8 cellular contexts compared by ENCODE assay signal in the genomic region with DNA sequence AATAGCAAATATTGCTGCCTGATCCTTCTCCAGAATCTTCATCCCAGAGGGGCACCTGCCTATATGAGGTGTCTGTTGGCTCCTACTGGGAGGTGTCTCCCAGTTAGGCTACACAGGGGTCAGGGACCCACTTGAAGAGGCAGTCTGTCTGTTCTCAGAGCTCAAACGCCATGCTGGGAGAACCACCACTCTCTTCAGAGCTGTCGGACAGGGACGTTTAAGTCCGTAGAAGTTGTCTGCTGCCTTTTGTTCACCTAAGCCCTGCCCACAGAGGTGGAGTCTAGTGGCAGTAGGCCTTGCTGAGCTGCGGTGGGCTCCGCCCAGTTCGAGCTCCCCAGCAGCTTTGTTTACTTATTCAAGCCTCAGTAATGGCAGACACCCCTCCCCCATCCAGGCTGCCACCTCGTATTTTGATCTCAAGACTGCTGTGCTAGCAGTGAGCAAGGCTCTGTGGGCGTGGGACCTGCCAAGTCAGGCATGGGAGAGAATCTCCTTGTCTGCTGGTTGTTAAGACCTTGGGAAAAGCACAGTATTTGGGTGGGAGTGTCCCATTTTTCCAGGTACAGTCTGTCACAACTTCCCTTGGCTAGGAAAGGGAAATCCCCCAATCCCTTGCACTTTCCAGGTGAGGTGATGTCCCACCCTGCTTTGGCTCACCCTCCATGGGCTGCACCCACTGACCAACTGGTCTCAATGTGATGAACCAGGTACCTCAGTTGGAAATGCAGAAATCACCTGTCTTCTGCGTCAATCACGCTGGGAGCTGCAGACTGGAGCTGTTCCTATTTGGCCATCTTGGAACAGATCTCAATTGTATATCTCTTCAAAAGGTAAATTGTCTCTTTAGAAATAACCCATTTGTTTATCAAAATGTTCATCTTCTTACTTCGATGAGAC.
A peak's percentile ranks its signal among the peaks of the same experiment; 100 is the strongest.
DNase-seq lines count a peak whose midpoint lies in the region; ATAC-seq, FAIRE-seq and TF ChIP-seq lines count a peak whose summit lies in the region.
"Not testable (repeated sequence)": the region's sequence is repeated elsewhere in the genome, so short reads cannot be mapped to it uniquely, and the experiment has no call there.

No MANE protein-coding gene starts in this region.

- H3K4me3 ChIP-seq in Loucy (ENCODE audit: low read length, poor library complexity, severe bottlenecking); NT2/D1 (ENCODE audit: insufficient read length, low read depth); WERI-Rb-1 (ENCODE audit: low read depth, low read length); thoracic aorta: not testable (repeated sequence)
- H3K4me3 ChIP-seq in H1 (ENCODE audit: extremely low read depth in 1 of 4, insufficient read depth in 2 of 4, low read depth in 3 of 4, low read length in 4 of 4) (peak overlapping the region in 1 of 4 experiments; percentile 33; a peak in 2 of 8 replicates), iPS-18c (ENCODE audit: insufficient read depth, low read depth, low read length) (peak overlapping the region; percentile 21; the same call in 1 of the 2 replicates), right lobe of liver (peak overlapping the region in 1 of 3 donors; percentile 37)

- not testable (repeated sequence) for H4K5ac ChIP-seq in H1 (ENCODE audit: insufficient read length, low read depth, low read length)

- ATAC-seq in right lobe of liver = peak; percentile 30 to 82 (median 60)
- ATAC-seq in thoracic aorta (ENCODE audit: insufficient number of reproducible peaks, low FRiP score, low read depth) = not testable (repeated sequence)

- H2BK15ac ChIP-seq in H1 (ENCODE audit: low read length) = peak overlapping the region; percentile 81; the same call in 1 of the 2 replicates

- not testable (repeated sequence) for H4K91ac ChIP-seq in H1 (replicated peaks; ENCODE audit: insufficient read length, low read length)

- H2AFZ ChIP-seq in Loucy (ENCODE audit: low read length) = not testable (repeated sequence)
- H2AFZ ChIP-seq in H1 (ENCODE audit: low read length) = peak overlapping the region; percentile 100

- not testable (repeated sequence) for H3K9me2 ChIP-seq in Loucy (replicated peaks; ENCODE audit: low read depth, low read length)

- intact Hi-C loops in right lobe of liver (cut with DNase I) = not testable (repeated sequence)

- TF ChIP-seq POLR2A in H1 (IDR thresholded peaks at IDR 0.05; ENCODE audit: control extremely low read depth in 1 of 2, low read depth in 2 of 2, low read length in 2 of 2); right lobe of liver (IDR thresholded peaks at IDR 0.05): not testable (repeated sequence)

- TF ChIP-seq CTCF in Loucy (conservative IDR thresholded peaks at IDR 0.05; ENCODE audit: low read length); WERI-Rb-1 (IDR thresholded peaks at IDR 0.05; ENCODE audit: low read depth, low read length); H1 (IDR thresholded peaks at IDR 0.05; ENCODE audit: control extremely low read depth in 1 of 3, insufficient read depth in 1 of 3, low read depth in 1 of 3, low read length in 3 of 3); right lobe of liver (IDR thresholded peaks at IDR 0.05); thoracic aorta (IDR thresholded peaks at IDR 0.05): not testable (repeated sequence)

- H3K56ac ChIP-seq in H1 (replicated peaks; ENCODE audit: insufficient read length, low read depth, low read length) = not testable (repeated sequence)

- H4K20me1 ChIP-seq in Loucy (ENCODE audit: insufficient read depth, low read length, poor library complexity, severe bottlenecking); H1 (replicated peaks in 1 of 2; ENCODE audit: control insufficient read depth in 1 of 2, insufficient read depth in 2 of 2, low read length in 2 of 2): not testable (repeated sequence)

- H2BK120ac ChIP-seq in H1 (replicated peaks; ENCODE audit: low read depth, low read length) = not testable (repeated sequence)

- POLR2A ChIA-PET in H1 (lab: Charles Lee; ENCODE audit: partially characterized antibody) = interaction anchor here (1.2 kb wide), 1 partner anchor 14 kb away, joined by 3 read pairs; no protein-coding TSS in a partner anchor

- peak overlapping the region; percentile 54 for H3K4me2 ChIP-seq in Loucy (ENCODE audit: low read depth, low read length, poor library complexity, severe bottlenecking)
- H3K4me2 ChIP-seq in H1 (ENCODE audit: insufficient read depth in 1 of 2, low read depth in 2 of 2, low read length in 2 of 2) = peak overlapping the region; percentile 31 to 64

- H3K79me2 ChIP-seq in Loucy (ENCODE audit: insufficient read depth, low read length); H1 (ENCODE audit: control insufficient read depth in 1 of 2, insufficient read depth in 2 of 2, low read length in 2 of 2): not testable (repeated sequence)

- H3K36me3 ChIP-seq in Loucy (ENCODE audit: insufficient read depth, low read length); NT2/D1 (ENCODE audit: insufficient read depth, insufficient read length, low read length); WERI-Rb-1; H1 (ENCODE audit: control insufficient read depth in 2 of 4, insufficient read depth in 4 of 4, low read length in 3 of 4); right lobe of liver; thoracic aorta: not testable (repeated sequence)

- not testable (repeated sequence) for H3K14ac ChIP-seq in H1 (ENCODE audit: insufficient read length)

- not testable (repeated sequence) for FAIRE-seq in H1 (lab: Jason Lieb, UNC)

- H2BK12ac ChIP-seq in H1 (ENCODE audit: low read depth, low read length) = peak overlapping the region; percentile 94

- not testable (repeated sequence) for H3K79me1 ChIP-seq in H1 (ENCODE audit: low read depth, low read length)

- peaks cover 24% of the 10 kb centered on the region for H3K4me1 ChIP-seq in Loucy (ENCODE audit: insufficient read depth, low read length, poor library complexity, severe bottlenecking)
- not testable (repeated sequence) for H3K4me1 ChIP-seq in NT2/D1 (ENCODE audit: insufficient read depth, insufficient read length); H1 (replicated peaks in 1 of 4; ENCODE audit: control insufficient read depth in 3 of 4, insufficient read depth in 4 of 4, low read length in 3 of 4); right lobe of liver
- H3K4me1 ChIP-seq in thoracic aorta (ENCODE audit: control insufficient read depth in 1 of 2, low read depth in 2 of 2) = peaks cover 20 to 45% of the 10 kb centered on the region in 2 donors

- not testable (repeated sequence) for H2AK5ac ChIP-seq in H1 (ENCODE audit: low read depth, low read length)

- not testable (repeated sequence) for H3K27ac ChIP-seq in WERI-Rb-1; H1 (ENCODE audit: low read depth, low read length)
- H3K27ac ChIP-seq in right lobe of liver = peak overlapping the region in 1 of 3 donors; percentile 16
- H3K27ac ChIP-seq in thoracic aorta = peak overlapping the region; percentile 58 to 67

- peak overlapping the region; percentile 75; the same call in 1 of the 2 replicates for H2BK5ac ChIP-seq in H1 (ENCODE audit: low read depth, low read length)

- TF ChIP-seq RAD21 in H1 (IDR thresholded peaks at IDR 0.05 in 1 of 2, conservative IDR thresholded peaks at IDR 0.05 in 1 of 2; ENCODE audit: low read depth in 2 of 2, low read length in 2 of 2) = not testable (repeated sequence)

- 61% methylated on average over 12 of the region's 12 CpGs; no CpG with 5 or more reads in 1 of the 2 experiments for WGBS in H1 (ENCODE audit: extremely low coverage in 1 of 2, insufficient coverage in 1 of 2, insufficient read length in 1 of 2, insufficient replicate concordance in 2 of 2, low coverage in 1 of 2, low lambda C conversion rate in 2 of 2, missing lambda C conversion rate in 1 of 2), 2 experiments
- WGBS in right lobe of liver (ENCODE audit: insufficient coverage, low coverage, low lambda C conversion rate, missing lambda C conversion rate) = 62% methylated on average over 4 of the region's 12 CpGs

- DNase-seq in ELF-1 (ENCODE audit: low read depth, low spot score) (peak; percentile 95), NT2/D1 (ENCODE audit: low read depth, low spot score) (peak; percentile 90), WERI-Rb-1 (peak; percentile 17), H1 (ENCODE audit: low read depth in 1 of 2, low spot score in 2 of 2) (peak; percentile 63 to 69), right lobe of liver (peak; percentile 23 to 76 (median 51))
- DNase-seq in thoracic aorta (ENCODE audit: low spot score) = not testable (repeated sequence)

- peak overlapping the region; percentile 97; the same call in 1 of the 2 replicates for H2BK20ac ChIP-seq in H1 (ENCODE audit: low read length)

- H3K23ac ChIP-seq in H1 (ENCODE audit: insufficient read length) = not testable (repeated sequence)

- H3K9ac ChIP-seq in Loucy (ENCODE audit: low read depth, low read length, poor library complexity, severe bottlenecking); NT2/D1 (ENCODE audit: insufficient read length, low read depth); H1 (replicated peaks in 1 of 4; ENCODE audit: extremely low read depth in 1 of 4, low read depth in 3 of 4, low read length in 3 of 4): not testable (repeated sequence)

- H3K4ac ChIP-seq in H1 (replicated peaks; ENCODE audit: insufficient read length, low read depth, low read length) = not testable (repeated sequence)

- H3F3A ChIP-seq in Loucy (ENCODE audit: low read depth) = not testable (repeated sequence)

- peak overlapping the region; percentile 62; the same call in 1 of the 2 replicates for H3K18ac ChIP-seq in H1 (ENCODE audit: extremely low read depth, low read length)

- CTCF ChIA-PET in H1 (lab: Charles Lee; ENCODE audit: partially characterized antibody) = interaction anchor here (0.6 to 1.0 kb wide), 3 partner anchors 17 to 61 kb away, joined by 3 to 4 read pairs (median 3); no protein-coding TSS in a partner anchor

- not testable (repeated sequence) for H3K9me3 ChIP-seq in Loucy (ENCODE audit: insufficient read depth, low read depth, low read length); NT2/D1 (ENCODE audit: insufficient read depth, low read length); WERI-Rb-1 (ENCODE audit: severe bottlenecking); H1 (ENCODE audit: insufficient read depth in 2 of 2, low read depth in 1 of 2, low read length in 1 of 2); iPS-18c (ENCODE audit: control insufficient read depth, insufficient read depth, low read length); right lobe of liver; thoracic aorta

- peak overlapping the region; percentile 94; the same call in 1 of the 2 replicates for H4K8ac ChIP-seq in H1 (ENCODE audit: extremely low read depth, insufficient read depth, low read length)

- TF ChIP-seq EP300 in H1 (IDR thresholded peaks at IDR 0.05; ENCODE audit: borderline replicate concordance in 1 of 2, low read depth in 2 of 2, low read length in 2 of 2) = not testable (repeated sequence)

- not testable (repeated sequence) for H3K27me3 ChIP-seq in Loucy (ENCODE audit: insufficient read depth, low read length, poor library complexity, severe bottlenecking); NT2/D1 (ENCODE audit: insufficient read depth, insufficient read length); WERI-Rb-1 (ENCODE audit: insufficient read depth, low read depth, severe bottlenecking); H1 (replicated peaks in 1 of 4; ENCODE audit: control insufficient read depth in 3 of 4, extremely low read depth in 1 of 4, insufficient read depth in 3 of 4, low read length in 3 of 4); right lobe of liver; thoracic aorta (replicated peaks; ENCODE audit: insufficient read depth)

- H3K23me2 ChIP-seq in H1 (ENCODE audit: low read depth, low read length) = not testable (repeated sequence)
